ENCODE assay signal across 8 cellular contexts in genomic region chr5:81393783-81394718, GRCh38. TPM values are rescaled to one million over a fixed set of nuclear protein-coding genes. Genes with fewer than 3 reads are reported as not detected.
DNase-seq lines count a peak whose midpoint lies in the region; ATAC-seq and TF ChIP-seq lines count a peak whose summit lies in the region.

TSS of gene ACOT12 (minus strand) at chr5:81394134. CDS start at chr5:81394114, 20 bp downstream.

- no peak within 1 kb of the TSS for H3K4me2 ChIP-seq in Karpas-422 (ENCODE audit: low read depth, low read length, poor library complexity, severe bottlenecking)

- H3K27me3 ChIP-seq in Karpas-422 (ENCODE audit: low read length) = no peaks in the 10 kb centered on the region

- H3K4me3 Mint-ChIP-seq in endothelial cell (ENCODE audit: unreplicated experiment) (peak within 1 kb of the TSS; percentile 82), nephron (peak within 1 kb of the TSS; percentile 69 to 78 (median 75))

- no peak within 1 kb of the TSS for H2AFZ ChIP-seq in Karpas-422 (ENCODE audit: low read length)

- no peaks in the 10 kb centered on the region for H4K20me1 ChIP-seq in Karpas-422 (ENCODE audit: insufficient read depth, low read depth, low read length)

- no peaks in the 10 kb centered on the region for H3K4me1 ChIP-seq in Karpas-422 (ENCODE audit: low read length)

- H3K9ac ChIP-seq in Karpas-422 (ENCODE audit: low read length) = no peak within 1 kb of the TSS

- H3K9me3 Mint-ChIP-seq in endothelial cell (ENCODE audit: unreplicated experiment) (no peaks in the 10 kb centered on the region), nephron (no peaks in the 10 kb centered on the region)

- peak; percentile 17 for DNase-seq in AG08395 (ENCODE audit: low spot score)
- DNase-seq in Karpas-422 = peak; percentile 31
- peak; percentile 35 for DNase-seq in endothelial cell (ENCODE audit: low spot score)
- no peak for DNase-seq in NCI-H1694 treated with DMSO at 0.1 percent for 48 hours (lab: John Stamatoyannopoulos, UW)
- DNase-seq in stimulated activated naive CD4-positive, alpha-beta T cell treated with Interleukin-2 at 50 U/mL for 16 hours (lab: John Stamatoyannopoulos, UW) = no peak

- TF ChIP-seq CTCF in endothelial cell (IDR thresholded peaks at IDR 0.05; ENCODE audit: unreplicated experiment) (no peak), nephron (IDR thresholded peaks at IDR 0.05; ENCODE audit: unreplicated experiment in 3 of 3) (no peak)

- H3K27ac ChIP-seq in Karpas-422 (ENCODE audit: low read length) = no peak within 1 kb of the TSS

- no peaks in the 10 kb centered on the region for H3K36me3 ChIP-seq in Karpas-422 (ENCODE audit: insufficient read depth, low read length)

- H3K4me1 Mint-ChIP-seq in endothelial cell (ENCODE audit: unreplicated experiment) (peaks cover 9% of the 10 kb centered on the region), nephron (no peaks in the 10 kb centered on the region)

- H3K27ac Mint-ChIP-seq in endothelial cell (ENCODE audit: unreplicated experiment) = no peak within 1 kb of the TSS
- no peak within 1 kb of the TSS for H3K27ac Mint-ChIP-seq in nephron

- H3K36me3 Mint-ChIP-seq in endothelial cell (ENCODE audit: low read depth, unreplicated experiment) (no peaks in the 10 kb centered on the region), nephron (ENCODE audit: low read depth) (no peaks in the 10 kb centered on the region)

- no peak within 1 kb of the TSS for H3K4me3 ChIP-seq in Karpas-422 (ENCODE audit: low read length)

- H3K9me2 ChIP-seq in Karpas-422 (replicated peaks; ENCODE audit: insufficient read depth, low read length) = no peaks in the 10 kb centered on the region

- H3K27me3 Mint-ChIP-seq in endothelial cell (ENCODE audit: unreplicated experiment) (peaks cover 8% of the 10 kb centered on the region), nephron (ENCODE audit: low read depth) (peaks cover 25% of the 10 kb centered on the region)

- no peaks in the 10 kb centered on the region for H3K9me3 ChIP-seq in Karpas-422 (ENCODE audit: low read length)

- H3K79me2 ChIP-seq in Karpas-422 (ENCODE audit: low read length) = no peaks in the 10 kb centered on the region

- ATAC-seq in HG02938 (IDR thresholded peaks at IDR 0.05; ENCODE audit: unreplicated experiment) = no peak
- no peak for ATAC-seq in GM18868 (IDR thresholded peaks at IDR 0.05; ENCODE audit: unreplicated experiment)

RNA-seq across cellular contexts. Expression of gene ACOT12, which starts in this region (rescaled TPM):
- total RNA-seq in Karpas-422 (2014; rRNA removed; shearing (Covaris generic); ENCODE audit: low replicate concordance) = 0.18 and 0.26 TPM in 2 replicates
- total RNA-seq in endothelial cell (ENCODE audit: unreplicated experiment) = not detected

Comparison
In these comparisons a context has a peak if more than half of its experiments do, and no peak if none do; other contexts are left out.
1. Peak in DNase-seq in Karpas-422; RNA of the gene not detected or under 1 TPM.
2. Peak in DNase-seq in endothelial cell; RNA of the gene not detected or under 1 TPM.